In the genomic region with DNA sequence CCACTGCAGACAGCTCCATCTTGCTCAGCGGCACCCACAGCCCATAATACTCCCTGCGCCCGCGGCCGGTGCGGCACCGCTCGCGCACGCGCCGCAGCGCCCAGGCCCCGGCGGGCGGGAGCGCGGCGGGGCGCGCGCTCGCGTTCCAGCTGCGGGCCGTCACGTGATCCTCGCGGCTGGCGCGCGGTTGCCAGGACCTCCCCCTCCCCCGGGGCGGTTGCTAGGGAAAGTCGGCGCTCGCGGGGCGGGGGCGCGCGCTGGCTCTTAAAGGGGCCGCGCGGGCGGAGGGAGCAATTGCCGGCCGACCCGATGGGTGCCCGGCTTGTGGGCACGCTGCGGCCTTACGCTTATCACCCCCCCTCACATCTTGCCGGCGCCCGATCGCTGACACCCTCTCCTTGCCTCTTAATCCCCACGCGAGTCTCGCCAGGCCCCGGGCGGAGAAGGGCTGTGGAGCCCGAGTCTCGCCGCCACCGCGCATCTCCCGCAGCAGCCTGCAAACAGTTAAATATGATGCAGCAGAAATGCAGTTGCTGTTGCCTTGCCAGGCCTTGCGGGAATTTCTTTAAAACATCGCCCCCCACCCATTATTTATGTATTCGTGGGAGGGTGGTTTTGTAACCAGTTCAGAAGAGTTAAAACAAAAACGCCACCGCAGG, we compare ENCODE assay signal across 8 cellular contexts. TPM values are rescaled to one million over a fixed set of nuclear protein-coding genes. Genes with fewer than 3 reads are reported as not detected.
DNase-seq lines count a peak whose midpoint lies in the region; ATAC-seq lines count a peak whose summit lies in the region.

CBX6 (minus strand) TSS at position 45 of the 659 bp plus-strand sequence; CDS start at position 19, 26 bp downstream.

- DNase-seq in CD8-positive, alpha-beta memory T cell: peak; percentile 92 to 95 (median 93)
- DNase-seq in NT2/D1 (ENCODE audit: low read depth, low spot score): peak; percentile 83
- DNase-seq in activated CD8-positive, alpha-beta memory T cell treated with anti-CD3 and anti-CD28 coated beads for 48 hours (ENCODE audit: low read depth in 2 of 3, low spot score in 2 of 3): peak; percentile 87 to 94 (median 87)
- DNase-seq in effector memory CD8-positive, alpha-beta T cell: peak; percentile 93 to 94 (median 94)
- DNase-seq in memory B cell (ENCODE audit: low spot score in 2 of 2): peak; percentile 90 to 93
- peak; percentile 92 for DNase-seq in stimulated activated CD8-positive, alpha-beta memory T cell treated with anti-CD3 and anti-CD28 coated beads, Interleukin-12 subunit alpha, Interleukin-12 subunit beta, amount 100 ng/mL, for 1 hour (ENCODE audit: low read depth)

- H3K27me3 ChIP-seq in CD8-positive, alpha-beta memory T cell (ENCODE audit: insufficient read depth, low read length, poor library complexity, severe bottlenecking): no peaks in the 10 kb centered on the region
- H3K27me3 ChIP-seq in HUES6 (ENCODE audit: control insufficient read depth, insufficient read depth, low read length) (peaks cover 20% of the 10 kb centered on the region; the same call in 1 of the 2 replicates), NT2/D1 (ENCODE audit: insufficient read depth, insufficient read length) (peaks cover 19% of the 10 kb centered on the region)

- ATAC-seq in GM21381 (IDR thresholded peaks at IDR 0.05; ENCODE audit: unreplicated experiment) (peak; percentile 67), memory B cell (ENCODE audit: low read depth) (peak; percentile 79)
- ATAC-seq in effector memory CD8-positive, alpha-beta T cell (replicated peaks): peak; percentile 78

- H3K36me3 ChIP-seq in CD8-positive, alpha-beta memory T cell (ENCODE audit: insufficient read depth, low read length): peaks cover 5% of the 10 kb centered on the region
- peaks cover 19% of the 10 kb centered on the region for H3K36me3 ChIP-seq in HUES6 (ENCODE audit: control insufficient read depth, insufficient read depth, low read length)
- H3K36me3 ChIP-seq in NT2/D1 (ENCODE audit: insufficient read depth, insufficient read length, low read length): peaks cover 28% of the 10 kb centered on the region

- POLR2A ChIA-PET in CD8-positive, alpha-beta memory T cell (lab: Charles Lee): interaction anchor here (0.5 to 2.4 kb wide), 7 partner anchors 11 to 1172 kb away, joined by 3 to 8 read pairs (median 4); partner anchors contain the start of genes GTPBP1, NPTXR and RPL3

- H3K27me3 Mint-ChIP-seq in CD8-positive, alpha-beta memory T cell: peaks cover 0 to 4% of the 10 kb centered on the region in 2 donors
- no peaks in the 10 kb centered on the region for H3K27me3 Mint-ChIP-seq in effector memory CD8-positive, alpha-beta T cell
- peaks cover 10% of the 10 kb centered on the region for H3K27me3 Mint-ChIP-seq in memory B cell

- H3K4me3 ChIP-seq in CD8-positive, alpha-beta memory T cell (ENCODE audit: low read length): peak within 1 kb of the TSS; percentile 95
- H3K4me3 ChIP-seq in HUES6 (ENCODE audit: low read depth, low read length) (peak within 1 kb of the TSS; percentile 92), NT2/D1 (ENCODE audit: insufficient read length, low read depth) (peak within 1 kb of the TSS; percentile 74)

- peaks cover 44% of the 10 kb centered on the region for H3K4me1 ChIP-seq in CD8-positive, alpha-beta memory T cell (ENCODE audit: insufficient read depth, low read length)
- H3K4me1 ChIP-seq in HUES6 (ENCODE audit: control insufficient read depth, insufficient read depth, low read length) (peaks cover 31% of the 10 kb centered on the region), NT2/D1 (ENCODE audit: insufficient read depth, insufficient read length) (peaks cover 9% of the 10 kb centered on the region)

- peak within 1 kb of the TSS; percentile 64 for H3K27ac ChIP-seq in CD8-positive, alpha-beta memory T cell (ENCODE audit: low read depth, low read length)
- H3K27ac ChIP-seq in HUES6 (ENCODE audit: low read depth, low read length): peak within 1 kb of the TSS; percentile 79

- peak within 1 kb of the TSS; percentile 80 for H3K9ac ChIP-seq in HUES6 (ENCODE audit: low read length)
- peak within 1 kb of the TSS; percentile 85 for H3K9ac ChIP-seq in NT2/D1 (ENCODE audit: insufficient read length, low read depth)

- H3K36me3 Mint-ChIP-seq in CD8-positive, alpha-beta memory T cell: peaks cover 0 to 33% (median 0%) of the 10 kb centered on the region in 3 donors
- peaks cover 27% of the 10 kb centered on the region for H3K36me3 Mint-ChIP-seq in effector memory CD8-positive, alpha-beta T cell (ENCODE audit: insufficient read depth)
- H3K36me3 Mint-ChIP-seq in memory B cell: peaks cover 2% of the 10 kb centered on the region

- H3K27ac Mint-ChIP-seq in CD8-positive, alpha-beta memory T cell: peak within 1 kb of the TSS; percentile 85 to 99 (median 90)
- H3K27ac Mint-ChIP-seq in effector memory CD8-positive, alpha-beta T cell: peak within 1 kb of the TSS; percentile 96 to 97
- peak within 1 kb of the TSS; percentile 84 for H3K27ac Mint-ChIP-seq in memory B cell

- no peaks in the 10 kb centered on the region for H3K9me3 ChIP-seq in CD8-positive, alpha-beta memory T cell (ENCODE audit: low read length)
- H3K9me3 ChIP-seq in HUES6 (ENCODE audit: control insufficient read depth, insufficient read depth, low read depth, low read length): no peaks in the 10 kb centered on the region
- H3K9me3 ChIP-seq in NT2/D1 (ENCODE audit: insufficient read depth, low read length): no peaks in the 10 kb centered on the region

- H3K4me3 Mint-ChIP-seq in CD8-positive, alpha-beta memory T cell: peak within 1 kb of the TSS; percentile 84 to 95 (median 92)
- peak within 1 kb of the TSS; percentile 94 to 96 for H3K4me3 Mint-ChIP-seq in effector memory CD8-positive, alpha-beta T cell
- H3K4me3 Mint-ChIP-seq in memory B cell: peak within 1 kb of the TSS; percentile 96

- H3K4me1 Mint-ChIP-seq in CD8-positive, alpha-beta memory T cell: peaks cover 41 to 60% (median 50%) of the 10 kb centered on the region in 3 donors
- H3K4me1 Mint-ChIP-seq in effector memory CD8-positive, alpha-beta T cell (ENCODE audit: low read depth in 2 of 2): peaks cover 49 to 57% of the 10 kb centered on the region in 2 donors
- peaks cover 29% of the 10 kb centered on the region for H3K4me1 Mint-ChIP-seq in memory B cell

- H3K9me3 Mint-ChIP-seq in CD8-positive, alpha-beta memory T cell: no peaks in the 10 kb centered on the region
- no peaks in the 10 kb centered on the region for H3K9me3 Mint-ChIP-seq in effector memory CD8-positive, alpha-beta T cell
- H3K9me3 Mint-ChIP-seq in memory B cell: no peaks in the 10 kb centered on the region

- CTCF ChIA-PET in CD8-positive, alpha-beta memory T cell (lab: Charles Lee): interaction anchor here (1.1 to 4.1 kb wide), 6 partner anchors 14 to 446 kb away, joined by 3 to 114 read pairs (median 4); partner anchors contain the start of genes CBX7 and RPL3

RNA-seq across cellular contexts. Expression of gene CBX6, which starts in this region (rescaled TPM):
- 100 to 1,000 TPM; 159 to 171 TPM for total RNA-seq in CD8-positive, alpha-beta memory T cell
- polyA plus RNA-seq in CD8-positive, alpha-beta memory T cell: 10.8 TPM

Comparison
In these comparisons a context has a peak if more than half of its experiments do, and no peak if none do; other contexts are left out.
1. Peak in every context shown above with its lines: DNase-seq, ATAC-seq, H3K4me3 ChIP-seq and H3K27ac ChIP-seq.